Comparison of ENCODE assay signal across 13 cellular contexts in genomic region chr1:16911851-16912736, GRCh38. TPM values are rescaled to one million over a fixed set of nuclear protein-coding genes. Genes with fewer than 3 reads are reported as not detected.
DNase-seq lines count a peak whose midpoint lies in the region; FAIRE-seq and TF ChIP-seq lines count a peak whose summit lies in the region.
"Not testable (repeated sequence)": the region's sequence is repeated elsewhere in the genome, so short reads cannot be mapped to it uniquely, and the experiment has no call there.
"Had no signal": no experiment of that assay in that cellular context is flagged by ENCODE, and none has a peak within 500 bp of the region (broad histone marks: within the 10 kb centered on the region; RNA-seq: fewer than 3 reads in every experiment).

No MANE protein-coding gene starts in this region.

- FAIRE-seq in GM12892 (lab: Jason Lieb, UNC), result peak; percentile 14
- FAIRE-seq in astrocyte (lab: Jason Lieb, UNC), result not testable (repeated sequence)

- intact Hi-C loops in posterior vena cava (cut with DNase I), result not testable (repeated sequence)

- H3K4me2 ChIP-seq in astrocyte (ENCODE audit: low read length), result not testable (repeated sequence)

- TF ChIP-seq CTCF in astrocyte (IDR thresholded peaks at IDR 0.05; ENCODE audit: insufficient read depth, low read depth, low read length), result not testable (repeated sequence)

- not testable (repeated sequence) for H3K27ac ChIP-seq in astrocyte (ENCODE audit: low read depth, low read length)

- H3K9me3 Mint-ChIP-seq in astrocyte (ENCODE audit: unreplicated experiment); immature natural killer cell: not testable (repeated sequence)

- not testable (repeated sequence) for H3K79me2 ChIP-seq in astrocyte (ENCODE audit: insufficient read depth, low read length)

- H3K4me1 ChIP-seq in astrocyte (ENCODE audit: insufficient read depth, low read length), result not testable (repeated sequence)

- not testable (repeated sequence) for H3K27me3 ChIP-seq in astrocyte (ENCODE audit: insufficient read depth, low read length)

- H4K20me1 ChIP-seq in astrocyte (ENCODE audit: insufficient read depth, low read length), result not testable (repeated sequence)

- TF ChIP-seq POLR2A in GM12892 (IDR thresholded peaks at IDR 0.05; ENCODE audit: low read depth, low read length), result not testable (repeated sequence)

- not testable (repeated sequence) for H2AFZ ChIP-seq in astrocyte (ENCODE audit: low read depth, low read length)

- H3K4me3 ChIP-seq in astrocyte (ENCODE audit: insufficient read depth, low read depth, low read length), result not testable (repeated sequence)

- not testable (repeated sequence) for H3K36me3 ChIP-seq in astrocyte (ENCODE audit: insufficient read depth, low read length)

- peaks cover 13% of the 10 kb centered on the region for H3K27me3 Mint-ChIP-seq in astrocyte (ENCODE audit: low read depth, unreplicated experiment)
- H3K27me3 Mint-ChIP-seq in immature natural killer cell (ENCODE audit: low read depth in 3 of 3), result not testable (repeated sequence)

- H3K9ac ChIP-seq in astrocyte (ENCODE audit: low read length), result not testable (repeated sequence)

- H3K36me3 Mint-ChIP-seq in astrocyte (ENCODE audit: low read depth, unreplicated experiment); immature natural killer cell: not testable (repeated sequence)

- not testable (repeated sequence) for H3K4me1 Mint-ChIP-seq in astrocyte (ENCODE audit: low read depth, unreplicated experiment)
- peaks cover 31 to 40% of the 10 kb centered on the region in 2 donors for H3K4me1 Mint-ChIP-seq in immature natural killer cell

- DNase-seq in AML-193 (lab: John Stamatoyannopoulos, UW), result peak; percentile 35 to 45
- DNase-seq in GM12892 (ENCODE audit: insufficient read length); astrocyte (ENCODE audit: low read depth); immature natural killer cell: not testable (repeated sequence)
- DNase-seq in NCI-H146 (lab: John Stamatoyannopoulos, UW), result peak; percentile 28
- peak; percentile 27 for DNase-seq in activated CD4-positive, CD25-positive, alpha-beta regulatory T cell treated with anti-CD3 and anti-CD28 coated beads, Interleukin-2, amount 50 U/mL, for 72 hours
- DNase-seq in mesenteric fat pad (ENCODE audit: low spot score), result peak; percentile 86
- peak; percentile 80 for DNase-seq in posterior vena cava (ENCODE audit: low spot score)

- H3K9me3 ChIP-seq in astrocyte (ENCODE audit: insufficient read depth, low read depth, low read length), result not testable (repeated sequence)

- H3K27ac Mint-ChIP-seq in astrocyte (ENCODE audit: unreplicated experiment) (peak overlapping the region; percentile 54), immature natural killer cell (peak overlapping the region in 1 of 6 donors; percentile 53)

- peak overlapping the region; percentile 50 for H3K4me3 Mint-ChIP-seq in astrocyte (ENCODE audit: unreplicated experiment)
- H3K4me3 Mint-ChIP-seq in immature natural killer cell, result peak overlapping the region in 4 of 5 donors; percentile 27 to 90 (median 46)

RNA-seq across cellular contexts. Expression of gene CROCC, which starts 9.6 kb away (rescaled TPM):
- 3.1 TPM for polyA plus RNA-seq in GM12892 (2012; ENCODE audit: missing spikeins)
- total RNA-seq in astrocyte (12.1 and 15.9 TPM in 2 replicates), mesenteric fat pad (14.4 TPM), posterior vena cava (10 to 100 TPM; 12.6 to 21.6 TPM)
- 1 to 10 TPM in 2 of 3 donors, under 1 TPM in 1; 0.35 to 6.5 (median 5.4) TPM for polyA plus RNA-seq in immature natural killer cell

RNA-seq across cellular contexts. Expression of gene RNU1-2, which starts 16.3 kb away (rescaled TPM):
- 139 TPM for polyA plus RNA-seq in GM12892 (2012; ENCODE audit: missing spikeins)
- 1,356 and 1,553 TPM in 2 replicates for total RNA-seq in astrocyte
- 10 to 100 TPM in 1 of 3 donors, not detected in 2; 28.1 TPM for polyA plus RNA-seq in immature natural killer cell
- total RNA-seq in mesenteric fat pad, result 6,165 TPM
- total RNA-seq in posterior vena cava, result over 10,000 TPM; 12,584 to 18,986 TPM
- total RNA-seq: G401, HT1080, right atrium auricular region had no signal
- polyA plus RNA-seq: adipose tissue, BJ had no signal
